1 cellular context compared by ENCODE assay signal in the genomic region with DNA sequence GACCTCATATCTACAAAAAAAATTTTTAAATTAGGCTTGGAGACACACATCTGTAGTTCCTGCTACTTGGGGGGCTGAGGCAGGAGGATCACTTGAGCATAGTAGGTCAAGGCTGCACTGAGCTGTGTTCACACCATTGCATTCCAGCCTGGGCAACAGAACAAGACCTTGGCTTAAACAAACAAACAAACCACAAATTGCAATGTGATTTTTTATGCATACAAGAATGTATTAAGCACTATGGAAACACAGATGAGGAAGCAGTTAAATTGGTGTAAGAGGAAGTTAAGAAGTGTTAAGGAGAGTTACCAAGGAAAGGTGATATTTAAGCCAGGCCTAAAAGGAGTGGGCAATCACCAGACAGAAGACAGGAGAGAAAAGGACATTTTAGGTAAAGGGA.
TF ChIP-seq lines count a peak whose summit lies in the region.

No MANE protein-coding gene starts in this region.

TF ChIP-seq in HepG2, 621 proteins besides CTCF, POLR2A, EP300 and RAD21 (continued from another document):
- TF ChIP-seq, protein P1, sequence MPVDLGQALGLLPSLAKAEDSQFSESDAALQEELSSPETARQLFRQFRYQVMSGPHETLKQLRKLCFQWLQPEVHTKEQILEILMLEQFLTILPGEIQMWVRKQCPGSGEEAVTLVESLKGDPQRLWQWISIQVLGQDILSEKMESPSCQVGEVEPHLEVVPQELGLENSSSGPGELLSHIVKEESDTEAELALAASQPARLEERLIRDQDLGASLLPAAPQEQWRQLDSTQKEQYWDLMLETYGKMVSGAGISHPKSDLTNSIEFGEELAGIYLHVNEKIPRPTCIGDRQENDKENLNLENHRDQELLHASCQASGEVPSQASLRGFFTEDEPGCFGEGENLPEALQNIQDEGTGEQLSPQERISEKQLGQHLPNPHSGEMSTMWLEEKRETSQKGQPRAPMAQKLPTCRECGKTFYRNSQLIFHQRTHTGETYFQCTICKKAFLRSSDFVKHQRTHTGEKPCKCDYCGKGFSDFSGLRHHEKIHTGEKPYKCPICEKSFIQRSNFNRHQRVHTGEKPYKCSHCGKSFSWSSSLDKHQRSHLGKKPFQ (CRISPR knock-in tag; IDR thresholded peaks at IDR 0.05; ENCODE audit: insufficient replicate concordance) = peak; percentile 96
- TF ChIP-seq EHMT2 (IDR thresholded peaks at IDR 0.05; ENCODE audit: borderline replicate concordance, low read depth, low read length) (no peak), FOXP4 (CRISPR knock-in tag; IDR thresholded peaks at IDR 0.05) (peak; percentile 64; the same call in 1 of the 2 replicates), FOXA3 (CRISPR knock-in tag; IDR thresholded peaks at IDR 0.05) (no peak), ZNF550 (CRISPR knock-in tag; IDR thresholded peaks at IDR 0.05; ENCODE audit: borderline replicate concordance) (no peak), ZMYM2 (CRISPR knock-in tag; IDR thresholded peaks at IDR 0.05) (0 out of 2 replicates have a peak, but pooled peaks have one; percentile 53), SMYD3 (CRISPR knock-in tag; IDR thresholded peaks at IDR 0.05) (0 out of 2 replicates have a peak, but pooled peaks have one; percentile 31)
